ENCODE assay signal across 12 cellular contexts in genomic region chr12:52634266-52635056, GRCh38. TPM values are rescaled to one million over a fixed set of nuclear protein-coding genes. Genes with fewer than 3 reads are reported as not detected.
DNase-seq lines count a peak whose midpoint lies in the region; ATAC-seq and TF ChIP-seq lines count a peak whose summit lies in the region.
"Had no signal": no experiment of that assay in that cellular context is flagged by ENCODE, and none has a peak within 500 bp of the region (broad histone marks: within the 10 kb centered on the region; RNA-seq: fewer than 3 reads in every experiment).

No MANE protein-coding gene starts in this region.

- POLR2A ChIA-PET in T-cell (lab: Charles Lee), result no interaction called here

- intact Hi-C loops in activated naive CD4-positive, alpha-beta T cell treated with anti-CD3 and anti-CD28 coated beads for 36 hours (cut with micrococcal nuclease), result no loop called here
- intact Hi-C loops in upper lobe of right lung (cut with DNase I), result no loop called here

- peaks cover 6% of the 10 kb centered on the region for H3K27me3 ChIP-seq in upper lobe of right lung
- H3K27me3 ChIP-seq: uterus had no signal

- H3K4me3 ChIP-seq in upper lobe of right lung, result no peak overlapping the region
- H3K4me3 ChIP-seq: uterus had no signal

- H3K27ac ChIP-seq in upper lobe of right lung, result no peak overlapping the region
- H3K27ac ChIP-seq: uterus had no signal

- no peaks in the 10 kb centered on the region for H3K36me3 ChIP-seq in upper lobe of right lung
- H3K36me3 ChIP-seq: uterus had no signal

- H3K4me1 Mint-ChIP-seq in activated naive CD4-positive, alpha-beta T cell treated with anti-CD3 and anti-CD28 coated beads, Interleukin-2, amount 50 U/mL, for 24 hours, result peaks cover 78% of the 10 kb centered on the region
- H3K4me1 Mint-ChIP-seq in activated naive CD4-positive, alpha-beta T cell treated with anti-CD3 and anti-CD28 coated beads for 36 hours (ENCODE audit: low read depth), result peaks cover 58% of the 10 kb centered on the region
- H3K4me1 Mint-ChIP-seq in T-cell, result peaks cover 52 to 65% (median 60%) of the 10 kb centered on the region in 3 donors
- H3K4me1 Mint-ChIP-seq in nephron progenitor cell, result no peaks in the 10 kb centered on the region

- DNase-seq in activated naive CD4-positive, alpha-beta T cell treated with anti-CD3 and anti-CD28 coated beads for 36 hours, result no peak
- peak in 2 of 34 experiments; percentile 3 to 9 for DNase-seq in T-cell
- DNase-seq in hypothalamus (lab: John Stamatoyannopoulos, UW), result peak in 47 of 51 donors; percentile 14 to 88 (median 61)
- DNase-seq in upper lobe of right lung, result no peak
- no peak for DNase-seq in nephron progenitor cell
- DNase-seq: AML-193, uterus had no signal

- ATAC-seq in T-cell (replicated peaks in 1 of 4) (no peak), upper lobe of right lung (peak; percentile 33), GM18517 (IDR thresholded peaks at IDR 0.05; ENCODE audit: unreplicated experiment) (no peak), HG02610 (IDR thresholded peaks at IDR 0.05; ENCODE audit: unreplicated experiment) (no peak)

- H3K9me3 ChIP-seq in upper lobe of right lung, result no peaks in the 10 kb centered on the region
- H3K9me3 ChIP-seq: uterus had no signal

- CTCF ChIA-PET in activated naive CD4-positive, alpha-beta T cell treated with anti-CD3 and anti-CD28 coated beads for 36 hours (lab: Charles Lee), result interaction anchor here (0.7 to 1.5 kb wide), 3 partner anchors 46 to 236 kb away, joined by 3 to 5 read pairs (median 4); no protein-coding TSS in a partner anchor
- CTCF ChIA-PET in T-cell (lab: Charles Lee), result interaction anchor here in 1 of 2 donors (1.4 to 1.6 kb wide), 2 partner anchors 20 to 49 kb away, joined by 3 to 4 read pairs; no protein-coding TSS in a partner anchor

- H3K36me3 Mint-ChIP-seq in activated naive CD4-positive, alpha-beta T cell treated with anti-CD3 and anti-CD28 coated beads, Interleukin-2, amount 50 U/mL, for 24 hours, result no peaks in the 10 kb centered on the region
- H3K36me3 Mint-ChIP-seq in activated naive CD4-positive, alpha-beta T cell treated with anti-CD3 and anti-CD28 coated beads for 36 hours (ENCODE audit: low read depth), result no peaks in the 10 kb centered on the region
- no peaks in the 10 kb centered on the region for H3K36me3 Mint-ChIP-seq in T-cell
- H3K36me3 Mint-ChIP-seq in nephron progenitor cell (ENCODE audit: low read depth), result no peaks in the 10 kb centered on the region

- no peaks in the 10 kb centered on the region for H3K9me3 Mint-ChIP-seq in activated naive CD4-positive, alpha-beta T cell treated with anti-CD3 and anti-CD28 coated beads, Interleukin-2, amount 50 U/mL, for 24 hours
- no peaks in the 10 kb centered on the region for H3K9me3 Mint-ChIP-seq in activated naive CD4-positive, alpha-beta T cell treated with anti-CD3 and anti-CD28 coated beads for 36 hours
- H3K9me3 Mint-ChIP-seq in T-cell, result no peaks in the 10 kb centered on the region
- H3K9me3 Mint-ChIP-seq in nephron progenitor cell, result no peaks in the 10 kb centered on the region
- H3K9me3 Mint-ChIP-seq: activated T-helper 1 cell treated with anti-CD3 and anti-CD28 coated beads, Interleukin-12 subunit alpha, Interleukin-12 subunit beta, Interleukin-2, Interleukin-4 antibody, amounts not matched to agents 30 ng/mL and 10 ng/mL and 1 ng/mL, durations not matched to agents 14 hours and 24 hours and 36 hours; dendritic cell treated with granulocyte-macrophage colony-stimulating factor and Interleukin-4, amounts not matched to agents 40 ng/mL and 50 ng/mL, for 4 days had no signal

- H3K4me3 Mint-ChIP-seq in activated naive CD4-positive, alpha-beta T cell treated with anti-CD3 and anti-CD28 coated beads, Interleukin-2, amount 50 U/mL, for 24 hours, result no peak overlapping the region
- no peak overlapping the region for H3K4me3 Mint-ChIP-seq in activated naive CD4-positive, alpha-beta T cell treated with anti-CD3 and anti-CD28 coated beads for 36 hours
- H3K4me3 Mint-ChIP-seq in T-cell (peak overlapping the region in 1 of 3 donors; percentile 40), nephron progenitor cell (no peak overlapping the region)
- H3K4me3 Mint-ChIP-seq: activated T-helper 1 cell treated with anti-CD3 and anti-CD28 coated beads, Interleukin-12 subunit alpha, Interleukin-12 subunit beta, Interleukin-2, Interleukin-4 antibody, amounts not matched to agents 30 ng/mL and 10 ng/mL and 1 ng/mL, durations not matched to agents 14 hours and 24 hours and 36 hours; dendritic cell treated with granulocyte-macrophage colony-stimulating factor and Interleukin-4, amounts not matched to agents 40 ng/mL and 50 ng/mL, for 4 days had no signal

- H3K4me1 ChIP-seq in upper lobe of right lung, result no peaks in the 10 kb centered on the region
- H3K4me1 ChIP-seq: uterus had no signal

- H3K27me3 Mint-ChIP-seq in activated naive CD4-positive, alpha-beta T cell treated with anti-CD3 and anti-CD28 coated beads, Interleukin-2, amount 50 U/mL, for 24 hours, result no peaks in the 10 kb centered on the region
- H3K27me3 Mint-ChIP-seq in activated naive CD4-positive, alpha-beta T cell treated with anti-CD3 and anti-CD28 coated beads for 36 hours (ENCODE audit: low read depth), result no peaks in the 10 kb centered on the region
- H3K27me3 Mint-ChIP-seq in T-cell (peaks cover 0 to 6% of the 10 kb centered on the region in 2 donors), nephron progenitor cell (ENCODE audit: low read depth, poor library complexity) (peaks cover 12% of the 10 kb centered on the region)

- TF ChIP-seq CTCF in upper lobe of right lung (IDR thresholded peaks at IDR 0.05), result no peak
- TF ChIP-seq CTCF in nephron progenitor cell (IDR thresholded peaks at IDR 0.05), result no peak

- H3K27ac Mint-ChIP-seq in activated naive CD4-positive, alpha-beta T cell treated with anti-CD3 and anti-CD28 coated beads, Interleukin-2, amount 50 U/mL, for 24 hours, result peak overlapping the region; percentile 73
- no peak overlapping the region for H3K27ac Mint-ChIP-seq in activated naive CD4-positive, alpha-beta T cell treated with anti-CD3 and anti-CD28 coated beads for 36 hours
- H3K27ac Mint-ChIP-seq in T-cell (peak overlapping the region; percentile 62 to 91), nephron progenitor cell (no peak overlapping the region)
- H3K27ac Mint-ChIP-seq: activated T-helper 1 cell treated with anti-CD3 and anti-CD28 coated beads, Interleukin-12 subunit alpha, Interleukin-12 subunit beta, Interleukin-2, Interleukin-4 antibody, amounts not matched to agents 30 ng/mL and 10 ng/mL and 1 ng/mL, durations not matched to agents 14 hours and 24 hours and 36 hours; dendritic cell treated with granulocyte-macrophage colony-stimulating factor and Interleukin-4, amounts not matched to agents 40 ng/mL and 50 ng/mL, for 4 days had no signal

RNA-seq across cellular contexts. Expression of gene KRT73, which starts 16.1 kb away (rescaled TPM):
- total RNA-seq in activated naive CD4-positive, alpha-beta T cell treated with anti-CD3 and anti-CD28 coated beads for 36 hours, result 1 to 10 TPM; 1.4 to 2.1 TPM
- total RNA-seq in T-cell (10 to 100 TPM in 3 of 5 donors, 1 to 10 TPM in 2; 6.8 to 37.9 (median 21.9) TPM), upper lobe of right lung (0.52 TPM)
- total RNA-seq: activated T-helper 1 cell treated with anti-CD3 and anti-CD28 coated beads, Interleukin-12 subunit alpha, Interleukin-12 subunit beta, Interleukin-2, Interleukin-4 antibody, amounts not matched to agents 30 ng/mL and 10 ng/mL and 1 ng/mL, durations not matched to agents 14 hours and 24 hours and 36 hours; uterus had no signal

RNA-seq across cellular contexts. Expression of gene KRT2, which starts 17.6 kb away (rescaled TPM):
- total RNA-seq in activated naive CD4-positive, alpha-beta T cell treated with anti-CD3 and anti-CD28 coated beads for 36 hours, result not detected
- total RNA-seq in T-cell (1 to 10 TPM in 2 of 5 donors, under 1 TPM in 3; 0.13 to 2.6 (median 0.82) TPM), upper lobe of right lung (not detected)
- total RNA-seq: activated T-helper 1 cell treated with anti-CD3 and anti-CD28 coated beads, Interleukin-12 subunit alpha, Interleukin-12 subunit beta, Interleukin-2, Interleukin-4 antibody, amounts not matched to agents 30 ng/mL and 10 ng/mL and 1 ng/mL, durations not matched to agents 14 hours and 24 hours and 36 hours; uterus had no signal

RNA-seq across cellular contexts. Expression of gene KRT72, which starts 33.2 kb away (rescaled TPM):
- total RNA-seq in activated naive CD4-positive, alpha-beta T cell treated with anti-CD3 and anti-CD28 coated beads for 36 hours, result 1 to 10 TPM; 2.3 TPM
- 10 to 100 TPM; 10.1 to 52.7 (median 28.7) TPM for total RNA-seq in T-cell
- not detected for total RNA-seq in upper lobe of right lung
- total RNA-seq: activated T-helper 1 cell treated with anti-CD3 and anti-CD28 coated beads, Interleukin-12 subunit alpha, Interleukin-12 subunit beta, Interleukin-2, Interleukin-4 antibody, amounts not matched to agents 30 ng/mL and 10 ng/mL and 1 ng/mL, durations not matched to agents 14 hours and 24 hours and 36 hours had no signal

RNA-seq across cellular contexts. Expression of gene KRT1, which starts 45.7 kb away (rescaled TPM):
- not detected for total RNA-seq in activated naive CD4-positive, alpha-beta T cell treated with anti-CD3 and anti-CD28 coated beads for 36 hours
- total RNA-seq in T-cell (10 to 100 TPM in 2 of 5 donors, 1 to 10 TPM in 2, under 1 TPM in 1; 0.19 to 57.7 (median 10.0) TPM), upper lobe of right lung (3.5 TPM)
- total RNA-seq: activated T-helper 1 cell treated with anti-CD3 and anti-CD28 coated beads, Interleukin-12 subunit alpha, Interleukin-12 subunit beta, Interleukin-2, Interleukin-4 antibody, amounts not matched to agents 30 ng/mL and 10 ng/mL and 1 ng/mL, durations not matched to agents 14 hours and 24 hours and 36 hours had no signal

Comparison
In these comparisons a context has a peak if more than half of its experiments do, and no peak if none do; other contexts are left out.
1. H3K27ac Mint-ChIP-seq: peak in activated naive CD4-positive, alpha-beta T cell treated with anti-CD3 and anti-CD28 coated beads, Interleukin-2, amount 50 U/mL, for 24 hours (single experiment) and T-cell (2 of 2); none in activated naive CD4-positive, alpha-beta T cell treated with anti-CD3 and anti-CD28 coated beads for 36 hours (single experiment) and nephron progenitor cell (single experiment).
2. DNase-seq: peak in hypothalamus (47 of 51); none in activated naive CD4-positive, alpha-beta T cell treated with anti-CD3 and anti-CD28 coated beads for 36 hours (single experiment), upper lobe of right lung (single experiment) and nephron progenitor cell (single experiment).